In the genomic region with DNA sequence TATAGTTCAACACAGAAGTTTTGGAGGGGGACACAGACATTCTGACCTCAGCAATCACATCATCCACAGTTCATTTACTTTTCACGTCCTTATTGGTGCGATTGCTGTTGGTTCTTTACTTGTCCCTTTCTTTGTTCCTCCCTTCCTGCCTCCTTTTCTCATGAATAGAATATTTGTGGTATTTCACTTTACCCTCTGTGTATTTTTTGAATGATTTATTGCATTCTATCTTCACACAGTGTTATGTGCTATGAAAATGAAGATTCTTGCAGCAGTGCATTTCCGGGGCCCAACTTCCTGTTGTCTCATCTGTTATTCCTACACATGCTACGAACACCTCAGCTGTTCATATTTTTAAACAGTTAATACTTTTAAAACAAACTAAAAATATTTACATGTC, we compare ENCODE assay signal across 1 cellular context.
TF ChIP-seq lines count a peak whose summit lies in the region.

No MANE protein-coding gene starts in this region.

TF ChIP-seq in GM23338, 12 proteins besides CTCF, POLR2A, EP300 and RAD21:
- no peak for TF ChIP-seq ZNF462 (CRISPR knock-in tag; IDR thresholded peaks at IDR 0.05)
- TF ChIP-seq, protein P1, sequence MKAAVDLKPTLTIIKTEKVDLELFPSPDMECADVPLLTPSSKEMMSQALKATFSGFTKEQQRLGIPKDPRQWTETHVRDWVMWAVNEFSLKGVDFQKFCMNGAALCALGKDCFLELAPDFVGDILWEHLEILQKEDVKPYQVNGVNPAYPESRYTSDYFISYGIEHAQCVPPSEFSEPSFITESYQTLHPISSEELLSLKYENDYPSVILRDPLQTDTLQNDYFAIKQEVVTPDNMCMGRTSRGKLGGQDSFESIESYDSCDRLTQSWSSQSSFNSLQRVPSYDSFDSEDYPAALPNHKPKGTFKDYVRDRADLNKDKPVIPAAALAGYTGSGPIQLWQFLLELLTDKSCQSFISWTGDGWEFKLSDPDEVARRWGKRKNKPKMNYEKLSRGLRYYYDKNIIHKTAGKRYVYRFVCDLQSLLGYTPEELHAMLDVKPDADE (IDR thresholded peaks at IDR 0.05), result no peak
- no peak for TF ChIP-seq ZNF114 (CRISPR knock-in tag; IDR thresholded peaks at IDR 0.05)
- TF ChIP-seq JUNB (IDR thresholded peaks at IDR 0.05; ENCODE audit: unreplicated experiment), result no peak
- TF ChIP-seq, protein P2, sequence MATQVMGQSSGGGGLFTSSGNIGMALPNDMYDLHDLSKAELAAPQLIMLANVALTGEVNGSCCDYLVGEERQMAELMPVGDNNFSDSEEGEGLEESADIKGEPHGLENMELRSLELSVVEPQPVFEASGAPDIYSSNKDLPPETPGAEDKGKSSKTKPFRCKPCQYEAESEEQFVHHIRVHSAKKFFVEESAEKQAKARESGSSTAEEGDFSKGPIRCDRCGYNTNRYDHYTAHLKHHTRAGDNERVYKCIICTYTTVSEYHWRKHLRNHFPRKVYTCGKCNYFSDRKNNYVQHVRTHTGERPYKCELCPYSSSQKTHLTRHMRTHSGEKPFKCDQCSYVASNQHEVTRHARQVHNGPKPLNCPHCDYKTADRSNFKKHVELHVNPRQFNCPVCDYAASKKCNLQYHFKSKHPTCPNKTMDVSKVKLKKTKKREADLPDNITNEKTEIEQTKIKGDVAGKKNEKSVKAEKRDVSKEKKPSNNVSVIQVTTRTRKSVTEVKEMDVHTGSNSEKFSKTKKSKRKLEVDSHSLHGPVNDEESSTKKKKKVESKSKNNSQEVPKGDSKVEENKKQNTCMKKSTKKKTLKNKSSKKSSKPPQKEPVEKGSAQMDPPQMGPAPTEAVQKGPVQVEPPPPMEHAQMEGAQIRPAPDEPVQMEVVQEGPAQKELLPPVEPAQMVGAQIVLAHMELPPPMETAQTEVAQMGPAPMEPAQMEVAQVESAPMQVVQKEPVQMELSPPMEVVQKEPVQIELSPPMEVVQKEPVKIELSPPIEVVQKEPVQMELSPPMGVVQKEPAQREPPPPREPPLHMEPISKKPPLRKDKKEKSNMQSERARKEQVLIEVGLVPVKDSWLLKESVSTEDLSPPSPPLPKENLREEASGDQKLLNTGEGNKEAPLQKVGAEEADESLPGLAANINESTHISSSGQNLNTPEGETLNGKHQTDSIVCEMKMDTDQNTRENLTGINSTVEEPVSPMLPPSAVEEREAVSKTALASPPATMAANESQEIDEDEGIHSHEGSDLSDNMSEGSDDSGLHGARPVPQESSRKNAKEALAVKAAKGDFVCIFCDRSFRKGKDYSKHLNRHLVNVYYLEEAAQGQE (IDR thresholded peaks at IDR 0.05; ENCODE audit: unreplicated experiment), result no peak
- no peak for TF ChIP-seq STAT1 (IDR thresholded peaks at IDR 0.05; ENCODE audit: unreplicated experiment)
- no peak for TF ChIP-seq CREB1 (CRISPR knock-in tag; IDR thresholded peaks at IDR 0.05; ENCODE audit: low read depth)
- TF ChIP-seq EZH2phosphoT487 (IDR thresholded peaks at IDR 0.05; ENCODE audit: unreplicated experiment), result no peak
- TF ChIP-seq NANOG (IDR thresholded peaks at IDR 0.05; ENCODE audit: borderline replicate concordance), result no peak
- TF ChIP-seq POLR2AphosphoS5 (IDR thresholded peaks at IDR 0.05; ENCODE audit: low read depth), result no peak
- no peak for TF ChIP-seq EZH2 (IDR thresholded peaks at IDR 0.05; ENCODE audit: low read depth, unreplicated experiment)
- no peak for TF ChIP-seq ZNF331 (CRISPR knock-in tag; IDR thresholded peaks at IDR 0.05; ENCODE audit: low read depth)
